Comparison of ENCODE assay signal across 9 cellular contexts in genomic region chr3:194083253-194084224, GRCh38.
DNase-seq lines count a peak whose midpoint lies in the region; ATAC-seq and TF ChIP-seq lines count a peak whose summit lies in the region.
"Had no signal": no experiment of that assay in that cellular context is flagged by ENCODE, and none has a peak within 500 bp of the region (broad histone marks: within the 10 kb centered on the region; RNA-seq: fewer than 3 reads in every experiment).

No MANE protein-coding gene starts in this region.

- peak overlapping the region; percentile 96 for H3K27ac ChIP-seq in MM.1S (ENCODE audit: low read length)

- H3F3A ChIP-seq in MM.1S (ENCODE audit: insufficient read depth, low read length), result peaks cover 33% of the 10 kb centered on the region

- no peaks in the 10 kb centered on the region for H4K20me1 ChIP-seq in MM.1S (ENCODE audit: insufficient read depth, low read length)

- peak overlapping the region; percentile 63 for H3K4me2 ChIP-seq in MM.1S (ENCODE audit: low read depth, low read length)

- H3K4me3 ChIP-seq in MM.1S (ENCODE audit: low read length), result peak overlapping the region; percentile 38
- H3K4me3 ChIP-seq: skin epidermis had no signal

- no peak for TF ChIP-seq CTCF in MM.1S (IDR thresholded peaks at IDR 0.05; ENCODE audit: low read length)

- H3K9me2 ChIP-seq in MM.1S (replicated peaks; ENCODE audit: insufficient read depth, low read length), result no peaks in the 10 kb centered on the region

- DNase-seq in MM.1S (peak; percentile 99), retina (peak; percentile 52), epidermal melanocyte (ENCODE audit: insufficient read length, low spot score) (no peak), SKM-1 treated with dmso at 0.1 percent for 144 hours (lab: John Stamatoyannopoulos, UW; ENCODE audit: unreplicated experiment) (no peak), AG08396 (ENCODE audit: low spot score) (no peak)
- DNase-seq: NCI-H526 had no signal

- no peaks in the 10 kb centered on the region for H3K9me3 ChIP-seq in MM.1S (replicated peaks; ENCODE audit: insufficient read depth, low read length)

- H2AFZ ChIP-seq in MM.1S (ENCODE audit: low read length), result peak overlapping the region; percentile 4; the same call in 1 of the 2 replicates

- H3K79me2 ChIP-seq in MM.1S (ENCODE audit: low read length), result no peaks in the 10 kb centered on the region

- ATAC-seq in GM19351 (IDR thresholded peaks at IDR 0.05; ENCODE audit: unreplicated experiment) (peak; percentile 53), HG02678 (IDR thresholded peaks at IDR 0.05; ENCODE audit: unreplicated experiment) (peak; percentile 41)

- no peaks in the 10 kb centered on the region for H3K36me3 ChIP-seq in MM.1S (replicated peaks; ENCODE audit: insufficient read depth, low read length)

- H3K9ac ChIP-seq in MM.1S (ENCODE audit: low read length), result peak overlapping the region; percentile 73

- no peaks in the 10 kb centered on the region for H3K27me3 ChIP-seq in MM.1S (replicated peaks; ENCODE audit: insufficient read depth, low read length)

- H3K4me1 ChIP-seq in MM.1S (ENCODE audit: low read length), result peaks cover 52% of the 10 kb centered on the region

Comparison
In these comparisons a context has a peak if more than half of its experiments do, and no peak if none do; other contexts are left out.
1. DNase-seq: peak in MM.1S (single experiment) and retina (single experiment); none in epidermal melanocyte (single experiment), SKM-1 treated with dmso at 0.1 percent for 144 hours (single experiment) and AG08396 (single experiment).